In the genomic region with DNA sequence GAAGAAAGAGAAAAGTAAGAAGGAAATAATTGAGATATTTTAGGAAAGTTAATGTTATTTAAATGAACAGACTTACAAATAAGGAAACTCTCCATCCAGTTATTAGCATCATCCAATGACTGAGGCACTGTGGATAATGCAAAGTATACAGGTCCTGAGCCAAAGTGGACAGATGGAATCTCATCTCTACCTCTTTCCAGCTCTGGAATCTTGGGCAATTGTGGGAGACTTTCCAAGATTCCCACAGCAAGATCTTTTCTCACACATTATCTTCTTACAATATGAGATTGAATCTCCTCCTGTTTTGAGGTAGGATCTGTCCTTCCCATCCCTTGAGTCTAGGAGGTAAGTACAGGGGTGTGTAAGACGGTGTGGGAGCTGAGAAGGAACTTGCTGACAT, we compare ENCODE assay signal across 8 cellular contexts. TPM values are rescaled to one million over a fixed set of nuclear protein-coding genes. Genes with fewer than 3 reads are reported as not detected.
"Had no signal": no experiment of that assay in that cellular context is flagged by ENCODE, and none has a peak within 500 bp of the region (broad histone marks: within the 10 kb centered on the region; RNA-seq: fewer than 3 reads in every experiment).

No MANE protein-coding gene starts in this region.

- ATAC-seq: K562 had no signal

- DNase-seq: GM23248, GOT3, H9, HCEC 1CT, IMR-90, KG1 had no signal

RNA-seq across cellular contexts. Expression of gene HTR1E, which starts 28.9 kb away (rescaled TPM):
- total RNA-seq: GM23248, H9, HT-29, IMR-90, K562 had no signal
